17 cellular contexts compared by ENCODE assay signal in genomic region chr15:90576711-90577389, GRCh38. TPM values are rescaled to one million over a fixed set of nuclear protein-coding genes. Genes with fewer than 3 reads are reported as not detected.
DNase-seq lines count a peak whose midpoint lies in the region; ATAC-seq, FAIRE-seq and TF ChIP-seq lines count a peak whose summit lies in the region.
"Had no signal": no experiment of that assay in that cellular context is flagged by ENCODE, and none has a peak within 500 bp of the region (broad histone marks: within the 10 kb centered on the region; RNA-seq: fewer than 3 reads in every experiment).

No MANE protein-coding gene starts in this region.

- H3K4me2 ChIP-seq in astrocyte (ENCODE audit: low read length) (no peak overlapping the region), trophoblast cell (ENCODE audit: low read length) (no peak overlapping the region)
- H3K4me2 ChIP-seq: SK-N-SH had no signal

- H2AK5ac ChIP-seq in trophoblast cell (ENCODE audit: low read length): no peak overlapping the region

- no peak for TF ChIP-seq CTCF in astrocyte (IDR thresholded peaks at IDR 0.05; ENCODE audit: insufficient read depth, low read depth, low read length)
- no peak for TF ChIP-seq CTCF in uterus (IDR thresholded peaks at IDR 0.05)

- H3K27me3 ChIP-seq in HAP-1 (ENCODE audit: low read depth): no peaks in the 10 kb centered on the region
- H3K27me3 ChIP-seq in astrocyte (ENCODE audit: insufficient read depth, low read length): no peaks in the 10 kb centered on the region
- H3K27me3 ChIP-seq in trophoblast cell (ENCODE audit: insufficient read depth, low read length): no peaks in the 10 kb centered on the region
- no peaks in the 10 kb centered on the region for H3K27me3 ChIP-seq in uterus

- H3K9me3 Mint-ChIP-seq in activated T-cell treated with anti-CD3 and anti-CD28 coated beads, Interleukin-2, amount 50 U/mL, for 24 hours: peaks cover 3% of the 10 kb centered on the region
- H3K9me3 Mint-ChIP-seq in astrocyte (ENCODE audit: unreplicated experiment): no peaks in the 10 kb centered on the region

- H3K79me2 ChIP-seq in astrocyte (ENCODE audit: insufficient read depth, low read length) (peaks cover 12% of the 10 kb centered on the region), trophoblast cell (ENCODE audit: control insufficient read depth, insufficient read depth, low read length, poor library complexity) (peaks cover 2% of the 10 kb centered on the region)

- no peak for FAIRE-seq in astrocyte (lab: Jason Lieb, UNC)

- H2BK12ac ChIP-seq in trophoblast cell (ENCODE audit: low read length): no peak overlapping the region

- peaks cover 14% of the 10 kb centered on the region for H4K20me1 ChIP-seq in astrocyte (ENCODE audit: insufficient read depth, low read length)

- H2BK5ac ChIP-seq in trophoblast cell (ENCODE audit: low read depth, low read length, poor library complexity): no peak overlapping the region

- H3K4me3 Mint-ChIP-seq in activated T-cell treated with anti-CD3 and anti-CD28 coated beads, Interleukin-2, amount 50 U/mL, for 24 hours: no peak overlapping the region
- H3K4me3 Mint-ChIP-seq in astrocyte (ENCODE audit: unreplicated experiment): peak overlapping the region; percentile 30

- WGBS in trophoblast cell (ENCODE audit: extremely low coverage, insufficient coverage, insufficient read length): no CpG with 5 or more reads among the region's 7 CpGs

- no peak overlapping the region for H3K27ac ChIP-seq in astrocyte (ENCODE audit: low read depth, low read length)
- no peak overlapping the region for H3K27ac ChIP-seq in trophoblast cell (ENCODE audit: low read depth, low read length)
- peak overlapping the region in 1 of 2 donors; percentile 13 for H3K27ac ChIP-seq in uterus

- no peaks in the 10 kb centered on the region for H3K79me1 ChIP-seq in trophoblast cell (ENCODE audit: low read length)

- no peak overlapping the region for H4K12ac ChIP-seq in trophoblast cell (ENCODE audit: low read depth, low read length)

- H3K4ac ChIP-seq in trophoblast cell (ENCODE audit: low read depth, low read length): peak overlapping the region; percentile 21

- H4K91ac ChIP-seq in trophoblast cell (ENCODE audit: low read depth, low read length): no peak overlapping the region

- H3K9ac ChIP-seq in astrocyte (ENCODE audit: low read length) (no peak overlapping the region), trophoblast cell (ENCODE audit: low read length) (no peak overlapping the region)
- H3K9ac ChIP-seq: SK-N-SH had no signal

- H3K36me3 Mint-ChIP-seq in activated T-cell treated with anti-CD3 and anti-CD28 coated beads, Interleukin-2, amount 50 U/mL, for 24 hours (ENCODE audit: low read depth): peaks cover 20% of the 10 kb centered on the region
- H3K36me3 Mint-ChIP-seq in astrocyte (ENCODE audit: low read depth, unreplicated experiment): no peaks in the 10 kb centered on the region

- H3K14ac ChIP-seq in trophoblast cell (ENCODE audit: low read length): no peak overlapping the region

- H3K23ac ChIP-seq in trophoblast cell (ENCODE audit: low read length): no peak overlapping the region

- no peak overlapping the region for H4K8ac ChIP-seq in trophoblast cell (ENCODE audit: low read depth, low read length)

- peak overlapping the region; percentile 2 for H3K27ac Mint-ChIP-seq in activated T-cell treated with anti-CD3 and anti-CD28 coated beads, Interleukin-2, amount 50 U/mL, for 24 hours
- no peak overlapping the region for H3K27ac Mint-ChIP-seq in astrocyte (ENCODE audit: unreplicated experiment)

- H3K27me3 Mint-ChIP-seq in activated T-cell treated with anti-CD3 and anti-CD28 coated beads, Interleukin-2, amount 50 U/mL, for 24 hours: no peaks in the 10 kb centered on the region
- H3K27me3 Mint-ChIP-seq in astrocyte (ENCODE audit: low read depth, unreplicated experiment): no peaks in the 10 kb centered on the region

- H3K4me1 ChIP-seq in HAP-1 (0 out of 2 replicates have a peak, but pooled peaks cover 2% of the 10 kb centered on the region), astrocyte (ENCODE audit: insufficient read depth, low read length) (no peaks in the 10 kb centered on the region), trophoblast cell (ENCODE audit: control insufficient read depth in 1 of 2, insufficient read depth in 2 of 2, low read length in 2 of 2) (peaks cover 8 to 12% of the 10 kb centered on the region in 2 experiments), uterus (no peaks in the 10 kb centered on the region)

- intact Hi-C loops in uterus (cut with DNase I; ENCODE audit: low total_unique reads): no loop called here

- H3K4me3 ChIP-seq in HAP-1 (no peak overlapping the region), astrocyte (ENCODE audit: insufficient read depth, low read depth, low read length) (no peak overlapping the region), trophoblast cell (ENCODE audit: low read depth, low read length) (no peak overlapping the region), uterus (no peak overlapping the region)

- no peak for TF ChIP-seq POLR2A in uterus (IDR thresholded peaks at IDR 0.05)

- H3K4me1 Mint-ChIP-seq in activated T-cell treated with anti-CD3 and anti-CD28 coated beads, Interleukin-2, amount 50 U/mL, for 24 hours (ENCODE audit: low read depth): peaks cover 77% of the 10 kb centered on the region
- no peaks in the 10 kb centered on the region for H3K4me1 Mint-ChIP-seq in astrocyte (ENCODE audit: low read depth, unreplicated experiment)

- H3K36me3 ChIP-seq in HAP-1 (replicated peaks) (no peaks in the 10 kb centered on the region), astrocyte (ENCODE audit: insufficient read depth, low read length) (no peaks in the 10 kb centered on the region), trophoblast cell (ENCODE audit: control insufficient read depth in 1 of 2, insufficient read depth in 2 of 2, low read length in 2 of 2) (peaks cover 0 to 1% of the 10 kb centered on the region in 2 experiments), uterus (no peaks in the 10 kb centered on the region)

- no peak for DNase-seq in activated T-cell treated with anti-CD3 and anti-CD28 coated beads, Interleukin-2, amount 50 U/mL, for 24 hours
- no peak for DNase-seq in activated T-cell treated with anti-CD3 and anti-CD28 coated beads, Interleukin-2, amount 50 U/mL, for 48 hours
- DNase-seq in HAP-1 (ENCODE audit: low spot score in 2 of 2) (peak; percentile 33 to 46), astrocyte (ENCODE audit: low read depth) (no peak), trophoblast cell (no peak), activated gamma-delta T cell treated with Interleukin-2 at 50 U/mL for 16 hours (no peak), uterus (no peak)
- DNase-seq: activated CD4-positive, alpha-beta T cell treated with anti-CD3 and anti-CD28 coated beads for 48 hours; cerebellar nuclear complex; effector memory CD4-positive, alpha-beta T cell; glutamatergic neuron; NCI-H187 treated with DMSO at 0.1 percent for 48 hours; NK-92 treated with Interleukin-12 subunit alpha and Interleukin-12 subunit beta, amount 100 ng/mL, for 24 hours; nucleus accumbens; SK-N-SH; stimulated activated CD4-positive, alpha-beta T cell treated with anti-CD3 and anti-CD28 coated beads, Interleukin-4, amount 100 ng/mL, for 24 hours had no signal

- in situ Hi-C loops in HAP-1 (cut with MboI; ENCODE audit: low sequenced_read_pairs): no loop called here

- H2AFZ ChIP-seq in astrocyte (ENCODE audit: low read depth, low read length) (no peak overlapping the region), trophoblast cell (ENCODE audit: insufficient read depth, low read length, poor library complexity) (no peak overlapping the region)

- H3K9me3 ChIP-seq in HAP-1 (no peaks in the 10 kb centered on the region), astrocyte (ENCODE audit: insufficient read depth, low read depth, low read length) (no peaks in the 10 kb centered on the region), trophoblast cell (ENCODE audit: insufficient read depth, low read depth, low read length) (no peaks in the 10 kb centered on the region), uterus (no peaks in the 10 kb centered on the region)
- H3K9me3 ChIP-seq: SK-N-SH had no signal

- H2BK120ac ChIP-seq in trophoblast cell (ENCODE audit: insufficient read depth, low read length, poor library complexity): no peak overlapping the region

- ATAC-seq in esophagus mucosa: no peak

- H3K18ac ChIP-seq in trophoblast cell (ENCODE audit: low read length): peak overlapping the region; percentile 12

RNA-seq across cellular contexts. Expression of gene CRTC3, which starts 47.1 kb away (rescaled TPM):
- 21.4 and 22.2 TPM in 2 replicates for total RNA-seq in astrocyte
- 36.5 and 36.8 TPM in 2 replicates for polyA plus RNA-seq in trophoblast cell (2013)
- 13.0 TPM for total RNA-seq in esophagus mucosa
- total RNA-seq in uterus: 10 to 100 TPM; 18.4 to 89.4 (median 40.9) TPM

Comparison
In these comparisons a context has a peak if more than half of its experiments do, and no peak if none do; other contexts are left out.
1. DNase-seq: peak in HAP-1 (2 of 2); none in activated T-cell treated with anti-CD3 and anti-CD28 coated beads, Interleukin-2, amount 50 U/mL, for 24 hours (single experiment), activated T-cell treated with anti-CD3 and anti-CD28 coated beads, Interleukin-2, amount 50 U/mL, for 48 hours (0 of 2), astrocyte (single experiment), trophoblast cell (0 of 2), activated gamma-delta T cell treated with Interleukin-2 at 50 U/mL for 16 hours (single experiment) and uterus (0 of 2).